Comparison of ENCODE assay signal across 10 cellular contexts in the genomic region with DNA sequence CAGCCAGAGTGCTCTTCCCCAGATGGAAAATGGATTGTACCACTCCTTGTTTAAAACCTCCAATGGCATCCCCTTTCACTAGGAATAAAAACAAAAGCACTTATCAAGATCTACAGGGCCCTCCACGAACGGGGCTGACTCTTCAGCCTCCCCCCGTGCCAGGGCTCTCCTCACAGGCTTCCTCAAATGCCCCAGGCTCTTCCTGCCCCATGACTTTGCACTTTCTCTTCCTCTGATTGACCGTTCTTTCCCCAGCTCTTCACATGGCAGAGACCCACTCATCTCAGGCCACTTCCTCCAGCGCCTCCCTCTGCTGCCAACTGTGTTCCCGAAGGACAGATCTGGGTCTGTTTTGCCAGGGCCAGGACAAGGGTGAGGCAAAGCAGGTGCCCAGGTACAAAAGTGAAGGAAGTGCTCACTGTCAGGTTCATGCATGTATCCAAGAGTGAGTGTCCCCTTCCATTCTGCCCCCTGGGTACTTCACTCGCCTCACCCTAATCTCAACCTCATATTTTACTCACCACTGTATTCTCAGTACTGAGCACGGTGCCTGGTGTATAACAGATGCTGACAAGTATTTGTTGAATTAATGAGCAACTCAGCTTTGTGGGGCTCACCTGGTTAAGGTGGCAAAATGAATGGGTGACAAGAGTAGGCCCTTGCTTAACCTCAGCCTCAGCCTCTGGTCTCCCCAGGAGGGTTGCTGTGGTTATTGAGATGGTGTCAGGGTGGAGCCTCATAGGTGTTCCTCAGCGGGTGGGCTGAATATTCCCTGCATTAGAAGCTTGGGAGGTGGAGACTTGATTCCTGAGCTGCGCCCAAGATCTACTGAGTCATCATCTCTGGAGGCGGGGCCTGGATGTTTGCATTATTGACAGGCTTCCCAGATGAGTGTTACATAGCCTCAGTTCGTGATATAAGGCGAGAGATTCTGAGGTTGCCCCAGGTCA. TPM values are rescaled to one million over a fixed set of nuclear protein-coding genes. Genes with fewer than 3 reads are reported as not detected.
DNase-seq lines count a peak whose midpoint lies in the region; ATAC-seq and TF ChIP-seq lines count a peak whose summit lies in the region.
"Had no signal": no experiment of that assay in that cellular context is flagged by ENCODE, and none has a peak within 500 bp of the region (broad histone marks: within the 10 kb centered on the region; RNA-seq: fewer than 3 reads in every experiment).

No MANE protein-coding gene starts in this region.

- peak overlapping the region; percentile 52 for H3K4me3 Mint-ChIP-seq in natural killer cell treated with Interleukin-12 subunit alpha and Interleukin-12 subunit beta and Interleukin-15 and Interleukin-18, amount 100 ng/mL, for 72 hours
- no peak overlapping the region for H3K4me3 Mint-ChIP-seq in CD4-positive, alpha-beta memory T cell
- H3K4me3 Mint-ChIP-seq: T-cell had no signal

- H3K4me1 ChIP-seq in CD4-positive, alpha-beta memory T cell (ENCODE audit: insufficient read depth, low read length): no peaks in the 10 kb centered on the region

- intact Hi-C loops in CD4-positive, alpha-beta memory T cell (cut with micrococcal nuclease): no loop called here

- CTCF ChIA-PET in CD4-positive, alpha-beta memory T cell (lab: Charles Lee; ENCODE audit: partially characterized antibody): no interaction called here

- ATAC-seq in natural killer cell treated with Interleukin-12 subunit alpha and Interleukin-12 subunit beta and Interleukin-15 and Interleukin-18, amount 100 ng/mL, for 72 hours: no peak
- ATAC-seq: T-cell had no signal

- no peaks in the 10 kb centered on the region for H3K36me3 Mint-ChIP-seq in natural killer cell treated with Interleukin-12 subunit alpha and Interleukin-12 subunit beta and Interleukin-15 and Interleukin-18, amount 100 ng/mL, for 72 hours
- H3K36me3 Mint-ChIP-seq in CD4-positive, alpha-beta memory T cell: no peaks in the 10 kb centered on the region
- H3K36me3 Mint-ChIP-seq: T-cell had no signal

- POLR2A ChIA-PET in CD4-positive, alpha-beta memory T cell (lab: Charles Lee; ENCODE audit: partially characterized antibody): no interaction called here

- no peaks in the 10 kb centered on the region for H3K9me3 ChIP-seq in CD4-positive, alpha-beta memory T cell (ENCODE audit: control insufficient read depth in 1 of 2, low read length in 2 of 2)

- H3K27me3 ChIP-seq in CD4-positive, alpha-beta memory T cell (ENCODE audit: insufficient read depth, low read length): no peaks in the 10 kb centered on the region

- peak; percentile 51 for DNase-seq in H4 (ENCODE audit: low spot score)
- DNase-seq in NCI-H226: peak; percentile 47
- DNase-seq in caudate nucleus (lab: John Stamatoyannopoulos, UW): peak in 12 of 61 donors; percentile 6 to 45 (median 18)
- peak; percentile 34 for DNase-seq in natural killer cell treated with Interleukin-12 subunit alpha and Interleukin-12 subunit beta and Interleukin-15 and Interleukin-18, amount 100 ng/mL, for 72 hours (ENCODE audit: low spot score)
- no peak for DNase-seq in coronary artery (ENCODE audit: low spot score)
- DNase-seq in GM10266 (ENCODE audit: extremely low spot score): no peak
- DNase-seq in CD4-positive, alpha-beta memory T cell: no peak
- DNase-seq in stimulated activated CD4-positive, alpha-beta T cell treated with anti-CD3 and anti-CD28 coated beads, Interleukin-2, amount 100 ng/mL, for 48 hours: no peak
- DNase-seq: activated naive CD4-positive, alpha-beta T cell had no signal

- no peak overlapping the region for H3K4me3 ChIP-seq in coronary artery
- H3K4me3 ChIP-seq in CD4-positive, alpha-beta memory T cell (ENCODE audit: low read length in 2 of 2): no peak overlapping the region

- H3K36me3 ChIP-seq in CD4-positive, alpha-beta memory T cell (ENCODE audit: insufficient read depth, low read length): no peaks in the 10 kb centered on the region

- TF ChIP-seq CTCF in coronary artery (IDR thresholded peaks at IDR 0.05): no peak
- TF ChIP-seq CTCF in GM10266 (IDR thresholded peaks at IDR 0.05; ENCODE audit: control insufficient read depth, insufficient read depth, low read depth, missing control alignments): no peak

- no peaks in the 10 kb centered on the region for H3K9me3 Mint-ChIP-seq in natural killer cell treated with Interleukin-12 subunit alpha and Interleukin-12 subunit beta and Interleukin-15 and Interleukin-18, amount 100 ng/mL, for 72 hours
- no peaks in the 10 kb centered on the region for H3K9me3 Mint-ChIP-seq in CD4-positive, alpha-beta memory T cell
- H3K9me3 Mint-ChIP-seq: T-cell had no signal

- H3K27me3 Mint-ChIP-seq in natural killer cell treated with Interleukin-12 subunit alpha and Interleukin-12 subunit beta and Interleukin-15 and Interleukin-18, amount 100 ng/mL, for 72 hours: no peaks in the 10 kb centered on the region
- no peaks in the 10 kb centered on the region for H3K27me3 Mint-ChIP-seq in CD4-positive, alpha-beta memory T cell

- H3K27ac Mint-ChIP-seq in natural killer cell treated with Interleukin-12 subunit alpha and Interleukin-12 subunit beta and Interleukin-15 and Interleukin-18, amount 100 ng/mL, for 72 hours: peak overlapping the region; percentile 51 to 83
- no peak overlapping the region for H3K27ac Mint-ChIP-seq in CD4-positive, alpha-beta memory T cell
- H3K27ac Mint-ChIP-seq: T-cell had no signal

- peaks cover 15 to 19% of the 10 kb centered on the region in 2 donors for H3K4me1 Mint-ChIP-seq in natural killer cell treated with Interleukin-12 subunit alpha and Interleukin-12 subunit beta and Interleukin-15 and Interleukin-18, amount 100 ng/mL, for 72 hours (ENCODE audit: low read depth in 2 of 2)
- H3K4me1 Mint-ChIP-seq in CD4-positive, alpha-beta memory T cell: peaks cover 5 to 15% (median 9%) of the 10 kb centered on the region in 4 donors

- H3K27ac ChIP-seq in caudate nucleus (ENCODE audit: low read depth, low read length) (peak overlapping the region; percentile 78), coronary artery (peak overlapping the region in 1 of 2 donors; percentile 69)
- no peak overlapping the region for H3K27ac ChIP-seq in CD4-positive, alpha-beta memory T cell (ENCODE audit: low read depth, low read length)

RNA-seq across cellular contexts. Expression of a gene that starts 39.6 kb away (rescaled TPM):
- not detected in 2 replicates for total RNA-seq in H4 (2014; rRNA removed; shearing (Covaris generic))
- not detected for total RNA-seq in natural killer cell treated with Interleukin-12 subunit alpha and Interleukin-12 subunit beta and Interleukin-15 and Interleukin-18, amount 100 ng/mL, for 72 hours
- total RNA-seq in CD4-positive, alpha-beta memory T cell: not detected
- not detected for polyA plus RNA-seq in CD4-positive, alpha-beta memory T cell

Comparison
In these comparisons a context has a peak if more than half of its experiments do, and no peak if none do; other contexts are left out.
1. DNase-seq: peak in H4 (single experiment), NCI-H226 (single experiment) and natural killer cell treated with Interleukin-12 subunit alpha and Interleukin-12 subunit beta and Interleukin-15 and Interleukin-18, amount 100 ng/mL, for 72 hours (single experiment); none in coronary artery (single experiment), GM10266 (single experiment), CD4-positive, alpha-beta memory T cell (0 of 5) and stimulated activated CD4-positive, alpha-beta T cell treated with anti-CD3 and anti-CD28 coated beads, Interleukin-2, amount 100 ng/mL, for 48 hours (0 of 2).
2. H3K27ac Mint-ChIP-seq: peak in natural killer cell treated with Interleukin-12 subunit alpha and Interleukin-12 subunit beta and Interleukin-15 and Interleukin-18, amount 100 ng/mL, for 72 hours (2 of 2); none in CD4-positive, alpha-beta memory T cell (0 of 7).